1 cellular context compared by ENCODE assay signal in the genomic region with DNA sequence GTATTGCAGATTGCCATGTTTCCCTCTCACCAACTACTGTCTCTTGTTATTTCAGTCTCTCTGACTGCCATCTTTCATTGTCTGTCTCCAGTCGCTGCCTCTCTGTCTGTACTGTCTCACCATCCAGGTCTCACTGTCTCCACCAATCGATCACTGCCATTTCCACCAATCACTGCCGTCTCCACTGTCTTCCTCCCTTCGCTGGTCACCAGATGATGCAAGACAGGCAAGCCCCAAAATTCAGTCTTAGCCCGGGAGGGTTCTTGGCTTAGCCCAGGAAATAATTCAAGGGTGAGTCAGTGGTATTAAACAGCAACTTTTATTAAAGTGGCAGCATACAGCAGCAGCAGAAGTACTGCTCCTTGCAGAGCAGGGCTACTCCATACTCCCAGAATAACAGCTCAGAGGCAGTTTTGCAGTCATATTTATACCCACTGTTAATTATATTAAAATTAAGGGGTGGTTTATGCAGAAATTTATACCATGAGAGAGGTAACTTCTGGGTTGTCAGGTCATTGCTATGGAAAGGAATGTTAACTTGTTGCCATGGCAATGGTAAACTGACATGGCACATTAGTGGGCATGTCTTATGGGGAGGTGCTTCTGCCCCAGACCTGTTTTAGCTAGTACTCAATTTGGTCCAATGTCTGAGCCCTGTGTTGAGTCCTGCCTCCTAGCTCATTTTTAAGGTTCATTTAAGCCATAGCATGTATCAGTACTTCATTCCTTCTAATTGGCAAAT.
TF ChIP-seq lines count a peak whose summit lies in the region.

No MANE protein-coding gene starts in this region.

TF ChIP-seq in H1, 55 proteins besides CTCF, POLR2A, EP300 and RAD21:
- TF ChIP-seq CEBPB (IDR thresholded peaks at IDR 0.05; ENCODE audit: low read depth, low read length) (peak; percentile 71; the same call in 1 of the 2 replicates), KDM5A (IDR thresholded peaks at IDR 0.05; ENCODE audit: low read length) (no peak), EGR1 (IDR thresholded peaks at IDR 0.05; ENCODE audit: borderline replicate concordance, low read depth, low read length) (no peak), BACH1 (IDR thresholded peaks at IDR 0.05; ENCODE audit: low read length) (no peak)
